ENCODE assay signal across 9 cellular contexts in genomic region chr5:140221697-140222223, GRCh38. TPM values are rescaled to one million over a fixed set of nuclear protein-coding genes. Genes with fewer than 3 reads are reported as not detected.
DNase-seq lines count a peak whose midpoint lies in the region; ATAC-seq, FAIRE-seq and TF ChIP-seq lines count a peak whose summit lies in the region.
"Had no signal": no experiment of that assay in that cellular context is flagged by ENCODE, and none has a peak within 500 bp of the region (broad histone marks: within the 10 kb centered on the region; RNA-seq: fewer than 3 reads in every experiment).

No MANE protein-coding gene starts in this region.

- no TSS peak for BruUV-seq in PC-3 (replicated peaks; lab: Mats Ljungman, UMichigan)

- no peak overlapping the region for H2AFZ ChIP-seq in PC-3 (ENCODE audit: low read length)

- no peaks in the 10 kb centered on the region for H3F3A ChIP-seq in PC-3 (ENCODE audit: low read length, unreplicated experiment)

- ATAC-seq in GM19463 (IDR thresholded peaks at IDR 0.05; ENCODE audit: unreplicated experiment) (peak; percentile 28), PC-3 (peak; percentile 85), HG03457 (IDR thresholded peaks at IDR 0.05; ENCODE audit: unreplicated experiment) (no peak), HG03520 (IDR thresholded peaks at IDR 0.05; ENCODE audit: unreplicated experiment) (no peak)

- FAIRE-seq in small intestine (lab: Jason Lieb, UNC) = no peak

- CTCF ChIA-PET in PC-3 (lab: Charles Lee) = no interaction called here

- H3K9ac ChIP-seq in PC-3 (ENCODE audit: low read length) = no peak overlapping the region

- H3K9me2 ChIP-seq in PC-3 (replicated peaks; ENCODE audit: low read length) = no peaks in the 10 kb centered on the region

- no peak for TF ChIP-seq POLR2A in esophagus muscularis mucosa (IDR thresholded peaks at IDR 0.05; ENCODE audit: low read depth)

- no peak overlapping the region for H3K4me3 ChIP-seq in PC-3 (ENCODE audit: low read length)
- H3K4me3 ChIP-seq in esophagus muscularis mucosa = no peak overlapping the region
- no peak overlapping the region for H3K4me3 ChIP-seq in small intestine (ENCODE audit: low read depth in 1 of 2, low read length in 2 of 2)

- intact Hi-C loops in PC-3 (cut with micrococcal nuclease) = loop anchor here (5.0 kb wide), 1 partner anchor 44 kb away; the partner anchor contains the start of gene CYSTM1
- intact Hi-C loops in esophagus muscularis mucosa (cut with DNase I) = no loop called here

- WGBS in esophagus muscularis mucosa = 77% methylated on average over 5 of the region's 5 CpGs
- WGBS in small intestine, 3 donors = 71 to 79% (median 77%) methylated on average over 5 of the region's 5 CpGs

- TF ChIP-seq CTCF in PC-3 (conservative IDR thresholded peaks at IDR 0.05; ENCODE audit: low read depth, low read length) = no peak
- TF ChIP-seq CTCF in esophagus muscularis mucosa (IDR thresholded peaks at IDR 0.05) = no peak

- H3K27ac ChIP-seq in PC-3 (ENCODE audit: low read length) (peak overlapping the region; percentile 65), esophagus muscularis mucosa (replicated peaks in 1 of 4) (peak overlapping the region; percentile 31 to 63 (median 57)), small intestine (ENCODE audit: low read depth in 1 of 2, low read length in 1 of 2) (peak overlapping the region; percentile 62 to 73)

- no peaks in the 10 kb centered on the region for H3K27me3 ChIP-seq in PC-3 (ENCODE audit: low read length)
- no peaks in the 10 kb centered on the region for H3K27me3 ChIP-seq in esophagus muscularis mucosa
- H3K27me3 ChIP-seq in small intestine (ENCODE audit: control insufficient read depth in 2 of 2, insufficient read depth in 2 of 2, low read length in 2 of 2) = no peaks in the 10 kb centered on the region

- H3K4me1 ChIP-seq in PC-3 (ENCODE audit: insufficient read depth, low read length) (peaks cover 31% of the 10 kb centered on the region), esophagus muscularis mucosa (peaks cover 51 to 64% (median 57%) of the 10 kb centered on the region in 4 donors), small intestine (ENCODE audit: control insufficient read depth in 2 of 2, insufficient read depth in 1 of 2, low read depth in 1 of 2, low read length in 1 of 2) (peaks cover 13 to 35% of the 10 kb centered on the region in 2 donors)

- H3K79me2 ChIP-seq in PC-3 (ENCODE audit: low read length) = no peaks in the 10 kb centered on the region

- H3K4me2 ChIP-seq in PC-3 (ENCODE audit: low read length) = peak overlapping the region; percentile 63

- H4K20me1 ChIP-seq in PC-3 (ENCODE audit: low read length) = no peaks in the 10 kb centered on the region

- POLR2A ChIA-PET in PC-3 (lab: Charles Lee; ENCODE audit: unreplicated experiment) = interaction anchor here (0.6 kb wide), 1 partner anchor 16 kb away, joined by 3 read pairs; no protein-coding TSS in a partner anchor

- DNase-seq in PC-3 (peak; percentile 80), esophagus muscularis mucosa (ENCODE audit: extremely low spot score) (no peak), small intestine (peak; percentile 62)
- no peak for DNase-seq in activated CD4-positive, alpha-beta T cell treated with anti-CD3 and anti-CD28 coated beads for 1 hour
- no peak for DNase-seq in activated effector memory CD4-positive, alpha-beta T cell treated with anti-CD3 and anti-CD28 coated beads, Interleukin-2, amount 50 U/mL, for 16 hours
- DNase-seq: activated B cell treated with CpG ODN at 0.5 μM for 24 hours had no signal

- no peak for TF ChIP-seq EP300 in esophagus muscularis mucosa (IDR thresholded peaks at IDR 0.05)

- H3K36me3 ChIP-seq in PC-3 (ENCODE audit: low read depth, low read length) (peaks cover 7% of the 10 kb centered on the region; the same call in 1 of the 2 replicates), esophagus muscularis mucosa (no peaks in the 10 kb centered on the region), small intestine (ENCODE audit: control insufficient read depth in 2 of 2, insufficient read depth in 2 of 2, low read length in 2 of 2) (no peaks in the 10 kb centered on the region)

- no peaks in the 10 kb centered on the region for H3K9me3 ChIP-seq in PC-3 (ENCODE audit: low read length)
- H3K9me3 ChIP-seq in esophagus muscularis mucosa = no peaks in the 10 kb centered on the region
- H3K9me3 ChIP-seq in small intestine (ENCODE audit: control insufficient read depth, low read depth) = no peaks in the 10 kb centered on the region

RNA-seq across cellular contexts. Expression of gene CYSTM1, which starts 46.8 kb away (rescaled TPM):
- total RNA-seq in PC-3 (2014; rRNA removed) (24.3 and 43.3 TPM in 2 replicates), esophagus muscularis mucosa (10 to 100 TPM; 54.0 to 81.0 (median 67.8) TPM)
- 100 to 1,000 TPM; 273 to 884 (median 819) TPM for polyA plus RNA-seq in small intestine

Comparison
In these comparisons a context has a peak if more than half of its experiments do, and no peak if none do; other contexts are left out.
1. ATAC-seq: peak in GM19463 (single experiment) and PC-3 (single experiment); none in HG03457 (single experiment) and HG03520 (single experiment).
2. DNase-seq: peak in PC-3 (single experiment) and small intestine (single experiment); none in esophagus muscularis mucosa (single experiment), activated CD4-positive, alpha-beta T cell treated with anti-CD3 and anti-CD28 coated beads for 1 hour (single experiment) and activated effector memory CD4-positive, alpha-beta T cell treated with anti-CD3 and anti-CD28 coated beads, Interleukin-2, amount 50 U/mL, for 16 hours (single experiment).
3. Peak in every context shown above with its lines, with median percentiles within 50 percentile points of each other: H3K27ac ChIP-seq.